13 cellular contexts compared by ENCODE assay signal in the genomic region with DNA sequence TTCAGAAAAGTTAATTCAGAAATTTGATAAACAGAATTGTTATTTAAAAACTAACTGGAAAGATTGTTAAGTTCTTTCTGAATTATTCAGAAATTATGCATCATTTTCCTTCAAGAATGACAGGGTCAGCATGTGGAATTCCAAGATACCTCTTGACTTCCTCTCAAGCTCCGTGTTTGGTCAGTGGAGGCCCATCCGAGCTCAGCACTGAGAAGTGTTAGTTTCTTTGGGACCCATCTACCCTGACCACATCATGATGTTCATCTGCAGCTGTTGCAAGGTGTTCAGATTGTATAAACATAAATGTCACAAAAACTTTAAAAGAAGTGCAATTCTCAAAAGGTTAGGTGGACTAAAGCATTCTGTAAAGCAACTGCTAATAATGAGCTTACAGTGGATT. TPM values are rescaled to one million over a fixed set of nuclear protein-coding genes. Genes with fewer than 3 reads are reported as not detected.
A peak's percentile ranks its signal among the peaks of the same experiment; 100 is the strongest.
DNase-seq lines count a peak whose midpoint lies in the region; ATAC-seq, FAIRE-seq and TF ChIP-seq lines count a peak whose summit lies in the region.
"Had no signal": no experiment of that assay in that cellular context is flagged by ENCODE, and none has a peak within 500 bp of the region (broad histone marks: within the 10 kb centered on the region; RNA-seq: fewer than 3 reads in every experiment).

No MANE protein-coding gene starts in this region.

- H3K4me1 Mint-ChIP-seq in activated T-cell treated with anti-CD3 and anti-CD28 coated beads, Interleukin-2, amount 50 U/mL, for 24 hours (ENCODE audit: low read depth): peaks cover 9% of the 10 kb centered on the region
- H3K4me1 Mint-ChIP-seq in activated T-cell treated with anti-CD3 and anti-CD28 coated beads, Interleukin-2, amount 50 U/mL, for 4 hours (ENCODE audit: low read depth): no peaks in the 10 kb centered on the region
- no peaks in the 10 kb centered on the region for H3K4me1 Mint-ChIP-seq in activated naive CD8-positive, alpha-beta T cell treated with anti-CD3 and anti-CD28 coated beads, Interleukin-2, amount 50 U/mL, for 24 hours

- TF ChIP-seq CTCF in GM20000 (IDR thresholded peaks at IDR 0.05; ENCODE audit: extremely low read depth, missing control alignments): no peak

- H3K9me3 Mint-ChIP-seq in activated T-cell treated with anti-CD3 and anti-CD28 coated beads, Interleukin-2, amount 50 U/mL, for 24 hours: no peaks in the 10 kb centered on the region
- no peaks in the 10 kb centered on the region for H3K9me3 Mint-ChIP-seq in activated T-cell treated with anti-CD3 and anti-CD28 coated beads, Interleukin-2, amount 50 U/mL, for 4 hours
- no peaks in the 10 kb centered on the region for H3K9me3 Mint-ChIP-seq in activated naive CD8-positive, alpha-beta T cell treated with anti-CD3 and anti-CD28 coated beads, Interleukin-2, amount 50 U/mL, for 24 hours

- intact Hi-C loops in posterior vena cava (cut with DNase I): no loop called here

- FAIRE-seq in GM12892 (lab: Jason Lieb, UNC): no peak
- FAIRE-seq: H1, K562 had no signal

- H3K36me3 Mint-ChIP-seq in activated T-cell treated with anti-CD3 and anti-CD28 coated beads, Interleukin-2, amount 50 U/mL, for 24 hours (ENCODE audit: low read depth): peaks cover 87% of the 10 kb centered on the region
- peaks cover 28% of the 10 kb centered on the region for H3K36me3 Mint-ChIP-seq in activated T-cell treated with anti-CD3 and anti-CD28 coated beads, Interleukin-2, amount 50 U/mL, for 4 hours (ENCODE audit: insufficient read depth)
- peaks cover 50% of the 10 kb centered on the region for H3K36me3 Mint-ChIP-seq in activated naive CD8-positive, alpha-beta T cell treated with anti-CD3 and anti-CD28 coated beads, Interleukin-2, amount 50 U/mL, for 24 hours (ENCODE audit: low read depth)

- no peak for ATAC-seq in activated T-cell treated with anti-CD3 and anti-CD28 coated beads, Interleukin-2, amount 50 U/mL, for 4 hours
- no peak for ATAC-seq in activated naive CD8-positive, alpha-beta T cell treated with anti-CD3 and anti-CD28 coated beads, Interleukin-2, amount 50 U/mL, for 24 hours
- ATAC-seq: K562 had no signal

- H3K4me3 Mint-ChIP-seq in activated T-cell treated with anti-CD3 and anti-CD28 coated beads, Interleukin-2, amount 50 U/mL, for 24 hours: no peak overlapping the region
- no peak overlapping the region for H3K4me3 Mint-ChIP-seq in activated T-cell treated with anti-CD3 and anti-CD28 coated beads, Interleukin-2, amount 50 U/mL, for 4 hours
- H3K4me3 Mint-ChIP-seq in activated naive CD8-positive, alpha-beta T cell treated with anti-CD3 and anti-CD28 coated beads, Interleukin-2, amount 50 U/mL, for 24 hours: no peak overlapping the region

- TF ChIP-seq POLR2A in GM12892 (IDR thresholded peaks at IDR 0.05; ENCODE audit: low read depth, low read length): peak; percentile 65

- peak overlapping the region; percentile 26 for H3K27ac Mint-ChIP-seq in activated T-cell treated with anti-CD3 and anti-CD28 coated beads, Interleukin-2, amount 50 U/mL, for 24 hours
- H3K27ac Mint-ChIP-seq in activated naive CD8-positive, alpha-beta T cell treated with anti-CD3 and anti-CD28 coated beads, Interleukin-2, amount 50 U/mL, for 24 hours: peak overlapping the region; percentile 14

- H3K27me3 Mint-ChIP-seq in activated T-cell treated with anti-CD3 and anti-CD28 coated beads, Interleukin-2, amount 50 U/mL, for 24 hours: no peaks in the 10 kb centered on the region
- H3K27me3 Mint-ChIP-seq in activated T-cell treated with anti-CD3 and anti-CD28 coated beads, Interleukin-2, amount 50 U/mL, for 4 hours (ENCODE audit: low read depth): no peaks in the 10 kb centered on the region
- no peaks in the 10 kb centered on the region for H3K27me3 Mint-ChIP-seq in activated naive CD8-positive, alpha-beta T cell treated with anti-CD3 and anti-CD28 coated beads, Interleukin-2, amount 50 U/mL, for 24 hours

- DNase-seq in activated T-cell treated with anti-CD3 and anti-CD28 coated beads, Interleukin-2, amount 50 U/mL, for 24 hours: no peak
- no peak for DNase-seq in activated T-cell treated with anti-CD3 and anti-CD28 coated beads, Interleukin-2, amount 50 U/mL, for 4 hours
- DNase-seq in GM12892 (ENCODE audit: insufficient read length): no peak
- DNase-seq in activated naive CD8-positive, alpha-beta T cell treated with anti-CD3 and anti-CD28 coated beads, Interleukin-2, amount 50 U/mL, for 24 hours: no peak
- DNase-seq in posterior vena cava (ENCODE audit: low spot score): no peak
- no peak for DNase-seq in GM20000 (ENCODE audit: low spot score)
- DNase-seq in NCI-H1105 (lab: John Stamatoyannopoulos, UW): no peak
- DNase-seq: AML-193, Calu3, DMS 273 treated with DMSO at 0.1 percent for 48 hours, HCEC 1CT had no signal

RNA-seq across cellular contexts. Expression of gene MDM2, which starts 33.7 kb away (rescaled TPM):
- total RNA-seq in activated T-cell treated with anti-CD3 and anti-CD28 coated beads, Interleukin-2, amount 50 U/mL, for 4 hours: 100 to 1,000 TPM; 111 to 129 (median 127) TPM
- polyA plus RNA-seq in GM12892 (2012; ENCODE audit: missing spikeins): 111 TPM
- 100 to 1,000 TPM; 114 to 126 TPM for total RNA-seq in posterior vena cava
